ENCODE assay signal across 21 cellular contexts in genomic region chr6:68025764-68026163, GRCh38.
"Had no signal": no experiment of that assay in that cellular context is flagged by ENCODE, and none has a peak within 500 bp of the region (broad histone marks: within the 10 kb centered on the region; RNA-seq: fewer than 3 reads in every experiment).

No MANE protein-coding gene starts in this region.

- ATAC-seq: foreskin keratinocyte, gastroesophageal sphincter, heart left ventricle, left colon, left lobe of liver, lower lobe of right lung, mucosa of descending colon had no signal

- H3K4me2 ChIP-seq: hepatocyte had no signal

- DNase-seq: dermis blood vessel endothelial cell; dorsolateral prefrontal cortex; effector CD4-positive, alpha-beta T cell; effector memory CD4-positive, alpha-beta T cell; foreskin keratinocyte; heart left ventricle; hypothalamus; immature natural killer cell; islet precursor cell; kidney; kidney glomerular epithelial cell; left colon; left ventricle myocardium inferior; lower lobe of right lung; mesenchymal stem cell; mucosa of descending colon had no signal

- H2AFZ ChIP-seq: hepatocyte had no signal

- H3K4me3 ChIP-seq: coronary artery, dorsolateral prefrontal cortex, esophagus muscularis mucosa, gastroesophageal sphincter, heart left ventricle, hepatocyte, left ventricle myocardium inferior, lower lobe of right lung, mucosa of descending colon had no signal

- H3K36me3 ChIP-seq: esophagus muscularis mucosa, gastroesophageal sphincter, heart left ventricle, left ventricle myocardium inferior, lower lobe of right lung had no signal

- H3K4me1 ChIP-seq: esophagus muscularis mucosa, foreskin keratinocyte, gastroesophageal sphincter, heart left ventricle, left ventricle myocardium inferior, lower lobe of right lung had no signal

- H3K27ac ChIP-seq: coronary artery, dorsolateral prefrontal cortex, esophagus muscularis mucosa, foreskin keratinocyte, gastroesophageal sphincter, heart left ventricle, hepatocyte, left ventricle myocardium inferior, lower lobe of right lung had no signal

- H3K27me3 ChIP-seq: dorsolateral prefrontal cortex, esophagus muscularis mucosa, foreskin keratinocyte, gastroesophageal sphincter, heart left ventricle, hepatocyte had no signal

- H3K79me2 ChIP-seq: hepatocyte had no signal

- H3K9me3 ChIP-seq: esophagus muscularis mucosa, gastroesophageal sphincter, lower lobe of right lung had no signal
